In the genomic region with DNA sequence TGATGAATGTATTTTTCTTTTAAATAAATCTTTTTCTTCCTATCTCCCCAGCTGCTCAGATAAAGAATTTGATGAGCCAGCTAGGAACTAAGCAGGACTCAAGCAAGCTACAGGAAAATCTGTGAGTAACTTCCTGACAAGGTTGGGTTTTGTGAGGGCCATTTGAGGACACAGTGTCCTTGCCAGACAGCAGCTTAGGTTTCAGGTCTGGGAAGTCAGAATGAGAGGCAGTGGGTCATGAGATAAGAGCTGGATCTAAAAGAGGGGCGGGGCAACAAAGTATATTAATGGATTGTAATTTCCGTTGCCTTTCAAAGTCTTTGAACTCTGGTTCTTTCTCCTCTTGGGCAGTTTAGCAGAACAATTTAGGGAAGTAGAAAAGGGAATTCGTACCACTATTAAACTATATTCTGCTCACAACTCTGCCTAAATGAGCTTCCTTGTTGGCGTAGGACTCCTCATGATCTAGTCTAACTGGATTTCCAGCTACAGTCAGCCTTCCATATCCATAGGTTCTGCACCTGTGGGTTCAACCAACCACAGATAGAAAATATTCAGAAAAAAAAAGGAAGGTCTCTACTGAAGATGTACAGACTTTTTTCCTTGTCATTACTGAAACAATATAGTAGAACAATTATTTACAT, we compare ENCODE assay signal across 11 cellular contexts. TPM values are rescaled to one million over a fixed set of nuclear protein-coding genes. Genes with fewer than 3 reads are reported as not detected.
DNase-seq lines count a peak whose midpoint lies in the region; ATAC-seq and TF ChIP-seq lines count a peak whose summit lies in the region.
"Had no signal": no experiment of that assay in that cellular context is flagged by ENCODE, and none has a peak within 500 bp of the region (broad histone marks: within the 10 kb centered on the region; RNA-seq: fewer than 3 reads in every experiment).

No MANE protein-coding gene starts in this region.

- TF ChIP-seq POLR2A in esophagus squamous epithelium (IDR thresholded peaks at IDR 0.05) (no peak), vagina (IDR thresholded peaks at IDR 0.05) (no peak)

- intact Hi-C loops in esophagus squamous epithelium (cut with DNase I): no loop called here
- intact Hi-C loops in naive thymus-derived CD4-positive, alpha-beta T cell (cut with micrococcal nuclease): no loop called here
- intact Hi-C loops in vagina (cut with DNase I): no loop called here

- no peaks in the 10 kb centered on the region for H3K27me3 Mint-ChIP-seq in naive thymus-derived CD4-positive, alpha-beta T cell
- H3K27me3 Mint-ChIP-seq: CD4-positive, alpha-beta T cell had no signal

- WGBS in esophagus squamous epithelium, 2 donors: 63 to 75% methylated on average over 4 of the region's 4 CpGs

- H3K9me3 ChIP-seq in esophagus squamous epithelium: no peaks in the 10 kb centered on the region
- no peaks in the 10 kb centered on the region for H3K9me3 ChIP-seq in naive thymus-derived CD4-positive, alpha-beta T cell (ENCODE audit: control insufficient read depth in 2 of 3, low read length in 3 of 3)
- no peaks in the 10 kb centered on the region for H3K9me3 ChIP-seq in vagina

- DNase-seq in OCI-M1 (lab: John Stamatoyannopoulos, UW): peak; percentile 91
- no peak for DNase-seq in esophagus squamous epithelium (lab: John Stamatoyannopoulos, UW)
- DNase-seq in naive thymus-derived CD4-positive, alpha-beta T cell: no peak
- no peak for DNase-seq in vagina (ENCODE audit: extremely low spot score in 2 of 2)
- no peak for DNase-seq in GM19238 (ENCODE audit: insufficient read length, low spot score)
- no peak for DNase-seq in stimulated activated CD4-positive, alpha-beta T cell treated with anti-CD3 and anti-CD28 coated beads, Interleukin-4, amount 100 ng/mL, for 4 hours
- DNase-seq: anterior cingulate cortex; CD4-positive, alpha-beta T cell had no signal

- POLR2A ChIA-PET in naive thymus-derived CD4-positive, alpha-beta T cell (lab: Charles Lee): no interaction called here

- H3K27ac Mint-ChIP-seq in naive thymus-derived CD4-positive, alpha-beta T cell: peak overlapping the region in 1 of 9 donors; percentile 9
- H3K27ac Mint-ChIP-seq: CD4-positive, alpha-beta T cell; GM23338 had no signal

- no peak overlapping the region for H3K4me3 Mint-ChIP-seq in naive thymus-derived CD4-positive, alpha-beta T cell
- H3K4me3 Mint-ChIP-seq: CD4-positive, alpha-beta T cell; GM23338 had no signal

- peak; percentile 49 for ATAC-seq in naive thymus-derived CD4-positive, alpha-beta T cell
- ATAC-seq in HG03025 (IDR thresholded peaks at IDR 0.05; ENCODE audit: low FRiP score, unreplicated experiment): no peak
- ATAC-seq: GM23338 had no signal

- H3K4me1 Mint-ChIP-seq in naive thymus-derived CD4-positive, alpha-beta T cell: peaks cover 8 to 24% (median 17%) of the 10 kb centered on the region in 7 donors
- H3K4me1 Mint-ChIP-seq: GM23338 had no signal

- H3K4me3 ChIP-seq in esophagus squamous epithelium (no peak overlapping the region), vagina (no peak overlapping the region)
- no peak overlapping the region for H3K4me3 ChIP-seq in naive thymus-derived CD4-positive, alpha-beta T cell (ENCODE audit: low read length)
- H3K4me3 ChIP-seq: GM23338 had no signal

- no peaks in the 10 kb centered on the region for H3K9me3 Mint-ChIP-seq in naive thymus-derived CD4-positive, alpha-beta T cell
- H3K9me3 Mint-ChIP-seq: CD4-positive, alpha-beta T cell; GM23338 had no signal

- H3K27me3 ChIP-seq in esophagus squamous epithelium (no peaks in the 10 kb centered on the region), vagina (no peaks in the 10 kb centered on the region)
- H3K27me3 ChIP-seq in naive thymus-derived CD4-positive, alpha-beta T cell (ENCODE audit: control insufficient read depth in 2 of 2, insufficient read depth in 2 of 2, low read length in 2 of 2): no peaks in the 10 kb centered on the region

- TF ChIP-seq CTCF in C4-2B (conservative IDR thresholded peaks at IDR 0.05) (no peak), esophagus squamous epithelium (IDR thresholded peaks at IDR 0.05) (no peak), vagina (IDR thresholded peaks at IDR 0.05) (no peak)

- H3K27ac ChIP-seq in C4-2B (peak overlapping the region; percentile 89), esophagus squamous epithelium (peak overlapping the region; percentile 63 to 82 (median 78)), vagina (no peak overlapping the region)
- no peak overlapping the region for H3K27ac ChIP-seq in naive thymus-derived CD4-positive, alpha-beta T cell (ENCODE audit: low read depth, low read length)

- H3K4me1 ChIP-seq in esophagus squamous epithelium (peaks cover 24 to 62% (median 35%) of the 10 kb centered on the region in 3 donors), vagina (peaks cover 31% of the 10 kb centered on the region)
- H3K4me1 ChIP-seq in naive thymus-derived CD4-positive, alpha-beta T cell (ENCODE audit: control insufficient read depth in 2 of 2, insufficient read depth in 2 of 2, low read length in 2 of 2): no peaks in the 10 kb centered on the region

- H3K36me3 ChIP-seq in esophagus squamous epithelium (peaks cover 11 to 49% (median 30%) of the 10 kb centered on the region in 3 donors), vagina (peaks cover 9 to 38% of the 10 kb centered on the region in 2 donors)
- peaks cover 6 to 37% (median 6%) of the 10 kb centered on the region in 3 experiments for H3K36me3 ChIP-seq in naive thymus-derived CD4-positive, alpha-beta T cell (ENCODE audit: control insufficient read depth in 2 of 3, insufficient read depth in 3 of 3, low read length in 3 of 3)

- peaks cover 3 to 26% (median 19%) of the 10 kb centered on the region in 5 donors for H3K36me3 Mint-ChIP-seq in naive thymus-derived CD4-positive, alpha-beta T cell

- CTCF ChIA-PET in naive thymus-derived CD4-positive, alpha-beta T cell (lab: Charles Lee): interaction anchor here (0.5 to 0.8 kb wide), 2 partner anchors 92 to 153 kb away, joined by 3 to 4 read pairs; no protein-coding TSS in a partner anchor

RNA-seq across cellular contexts. Expression of gene STX12, which starts 16.6 kb away (rescaled TPM):
- total RNA-seq in esophagus squamous epithelium: 10 to 100 TPM; 52.6 to 64.4 (median 56.8) TPM
- 10 to 100 TPM; 23.9 to 38.7 (median 28.9) TPM for total RNA-seq in naive thymus-derived CD4-positive, alpha-beta T cell
- 10 to 100 TPM in 1 of 2 donors, 1 to 10 TPM in 1; 9.3 to 11.2 TPM for polyA plus RNA-seq in naive thymus-derived CD4-positive, alpha-beta T cell
- 34.6 TPM for total RNA-seq in vagina

RNA-seq across cellular contexts. Expression of gene PPP1R8, which starts 40.9 kb away (rescaled TPM):
- 10 to 100 TPM; 21.3 to 41.2 (median 33.4) TPM for total RNA-seq in esophagus squamous epithelium
- 10 to 100 TPM; 17.5 to 60.2 (median 39.5) TPM for total RNA-seq in naive thymus-derived CD4-positive, alpha-beta T cell
- polyA plus RNA-seq in naive thymus-derived CD4-positive, alpha-beta T cell: 10 to 100 TPM; 37.4 to 45.8 TPM
- total RNA-seq in vagina: 33.4 TPM

Comparison
In these comparisons a context has a peak if more than half of its experiments do, and no peak if none do; other contexts are left out.
1. H3K27ac ChIP-seq: peak in C4-2B (single experiment) and esophagus squamous epithelium (4 of 4); none in naive thymus-derived CD4-positive, alpha-beta T cell (single experiment) and vagina (single experiment).